In genomic region chr1:154937988-154938386, GRCh38 we compare ENCODE assay signal across 7 cellular contexts. TPM values are rescaled to one million over a fixed set of nuclear protein-coding genes. Genes with fewer than 3 reads are reported as not detected.
A peak's percentile ranks its signal among the peaks of the same experiment; 100 is the strongest.
DNase-seq lines count a peak whose midpoint lies in the region; ATAC-seq lines count a peak whose summit lies in the region.

No MANE protein-coding gene starts in this region.

- H3K36me3 Mint-ChIP-seq in activated T-helper 17 cell treated with anti-CD3 and anti-CD28 coated beads, Interleukin-2, amount 50 U/mL, for 72 hours (ENCODE audit: low read depth), result peaks cover 17% of the 10 kb centered on the region

- H3K4me3 Mint-ChIP-seq in activated T-helper 17 cell treated with anti-CD3 and anti-CD28 coated beads, Interleukin-2, amount 50 U/mL, for 72 hours, result peak overlapping the region; percentile 96
- H3K4me3 Mint-ChIP-seq in stimulated activated naive CD8-positive, alpha-beta T cell treated with anti-CD3 and anti-CD28 coated beads, Interleukin-15, amount 100 ng/mL, for 72 hours, result peak overlapping the region; percentile 91 to 92

- peak overlapping the region; percentile 95 for H3K27ac Mint-ChIP-seq in activated T-helper 17 cell treated with anti-CD3 and anti-CD28 coated beads, Interleukin-2, amount 50 U/mL, for 72 hours
- peak overlapping the region; percentile 97 to 100 for H3K27ac Mint-ChIP-seq in stimulated activated naive CD8-positive, alpha-beta T cell treated with anti-CD3 and anti-CD28 coated beads, Interleukin-15, amount 100 ng/mL, for 72 hours

- peaks cover 32% of the 10 kb centered on the region for H3K4me1 Mint-ChIP-seq in activated T-helper 17 cell treated with anti-CD3 and anti-CD28 coated beads, Interleukin-2, amount 50 U/mL, for 72 hours
- peaks cover 71% of the 10 kb centered on the region for H3K4me1 Mint-ChIP-seq in stimulated activated naive CD8-positive, alpha-beta T cell treated with anti-CD3 and anti-CD28 coated beads, Interleukin-15, amount 100 ng/mL, for 72 hours

- H3K27ac ChIP-seq in HUES6 (ENCODE audit: low read depth, low read length) (peak overlapping the region; percentile 96; the same call in 1 of the 2 replicates), iPS-20b (ENCODE audit: low read length) (no peak overlapping the region)

- no peaks in the 10 kb centered on the region for H3K27me3 Mint-ChIP-seq in activated T-helper 17 cell treated with anti-CD3 and anti-CD28 coated beads, Interleukin-2, amount 50 U/mL, for 72 hours
- H3K27me3 Mint-ChIP-seq in stimulated activated naive CD8-positive, alpha-beta T cell treated with anti-CD3 and anti-CD28 coated beads, Interleukin-15, amount 100 ng/mL, for 72 hours, result no peaks in the 10 kb centered on the region

- H3K36me3 ChIP-seq in HUES6 (ENCODE audit: control insufficient read depth, insufficient read depth, low read length) (no peaks in the 10 kb centered on the region), iPS-20b (ENCODE audit: insufficient read depth, low read depth, low read length) (no peaks in the 10 kb centered on the region)

- no peak for DNase-seq in stimulated activated naive CD8-positive, alpha-beta T cell treated with anti-CD3 and anti-CD28 coated beads, Interleukin-15, amount 100 ng/mL, for 72 hours
- no peak for DNase-seq in NCI-H1417 treated with DMSO at 0.1 percent for 48 hours (lab: John Stamatoyannopoulos, UW)

- H3K9me3 ChIP-seq in HUES6 (ENCODE audit: control insufficient read depth, insufficient read depth, low read depth, low read length), result no peaks in the 10 kb centered on the region
- H3K9me3 ChIP-seq in iPS-20b (ENCODE audit: insufficient read depth, low read depth, low read length), result no peaks in the 10 kb centered on the region

- peak; percentile 3 for ATAC-seq in activated T-helper 17 cell treated with anti-CD3 and anti-CD28 coated beads, Interleukin-2, amount 50 U/mL, for 72 hours (replicated peaks)
- no peak for ATAC-seq in stimulated activated naive CD8-positive, alpha-beta T cell treated with anti-CD3 and anti-CD28 coated beads, Interleukin-15, amount 100 ng/mL, for 72 hours
- ATAC-seq in HG03159 (IDR thresholded peaks at IDR 0.05; ENCODE audit: unreplicated experiment) (no peak), GM21381 (IDR thresholded peaks at IDR 0.05; ENCODE audit: unreplicated experiment) (no peak)

- peaks cover 6% of the 10 kb centered on the region; the same call in 1 of the 2 replicates for H3K4me1 ChIP-seq in HUES6 (ENCODE audit: control insufficient read depth, insufficient read depth, low read length)
- peaks cover 10% of the 10 kb centered on the region; the same call in 1 of the 2 replicates for H3K4me1 ChIP-seq in iPS-20b (ENCODE audit: insufficient read depth, low read length)

- H3K27me3 ChIP-seq in HUES6 (ENCODE audit: control insufficient read depth, insufficient read depth, low read length) (no peaks in the 10 kb centered on the region), iPS-20b (ENCODE audit: insufficient read depth, low read length) (peaks cover 5% of the 10 kb centered on the region; the same call in 1 of the 2 replicates)

- H3K9ac ChIP-seq in HUES6 (ENCODE audit: low read length) (no peak overlapping the region), iPS-20b (ENCODE audit: low read depth, low read length) (peak overlapping the region; percentile 97; the same call in 1 of the 2 replicates)

- no peaks in the 10 kb centered on the region for H3K9me3 Mint-ChIP-seq in activated T-helper 17 cell treated with anti-CD3 and anti-CD28 coated beads, Interleukin-2, amount 50 U/mL, for 72 hours
- H3K9me3 Mint-ChIP-seq in stimulated activated naive CD8-positive, alpha-beta T cell treated with anti-CD3 and anti-CD28 coated beads, Interleukin-15, amount 100 ng/mL, for 72 hours, result no peaks in the 10 kb centered on the region

- peak overlapping the region; percentile 69 for H3K4me3 ChIP-seq in HUES6 (ENCODE audit: low read depth, low read length)
- H3K4me3 ChIP-seq in iPS-20b (ENCODE audit: low read length), result peak overlapping the region; percentile 73; the same call in 1 of the 2 replicates

RNA-seq across cellular contexts. Expression of gene PMVK, which starts 1.5 kb away (rescaled TPM):
- total RNA-seq in activated T-helper 17 cell treated with anti-CD3 and anti-CD28 coated beads, Interleukin-2, amount 50 U/mL, for 72 hours, result 10 to 100 TPM; 38.6 to 66.9 TPM

RNA-seq across cellular contexts. Expression of gene PBXIP1, which starts 17.9 kb away (rescaled TPM):
- total RNA-seq in activated T-helper 17 cell treated with anti-CD3 and anti-CD28 coated beads, Interleukin-2, amount 50 U/mL, for 72 hours, result 100 to 1,000 TPM in 1 of 2 donors, 10 to 100 TPM in 1; 61.9 to 118 TPM

RNA-seq across cellular contexts. Expression of gene PYGO2, which starts 23.6 kb away (rescaled TPM):
- total RNA-seq in activated T-helper 17 cell treated with anti-CD3 and anti-CD28 coated beads, Interleukin-2, amount 50 U/mL, for 72 hours, result 10 to 100 TPM; 35.6 to 39.2 TPM

RNA-seq across cellular contexts. Expression of gene SHC1, which starts 32.6 kb away (rescaled TPM):
- total RNA-seq in activated T-helper 17 cell treated with anti-CD3 and anti-CD28 coated beads, Interleukin-2, amount 50 U/mL, for 72 hours, result 10 to 100 TPM; 60.9 to 62.0 TPM

RNA-seq across cellular contexts. Expression of gene CKS1B, which starts 36.5 kb away (rescaled TPM):
- 100 to 1,000 TPM; 162 to 188 TPM for total RNA-seq in activated T-helper 17 cell treated with anti-CD3 and anti-CD28 coated beads, Interleukin-2, amount 50 U/mL, for 72 hours
